Comparison of ENCODE assay signal across 8 cellular contexts in genomic region chr18:26307161-26307773, GRCh38.
DNase-seq lines count a peak whose midpoint lies in the region; ATAC-seq and TF ChIP-seq lines count a peak whose summit lies in the region.

No MANE protein-coding gene starts in this region.

- H3K27me3 ChIP-seq in brain microvascular endothelial cell (replicated peaks): no peaks in the 10 kb centered on the region
- H3K27me3 ChIP-seq in vagina: no peaks in the 10 kb centered on the region

- H3K36me3 ChIP-seq in brain microvascular endothelial cell (replicated peaks) (no peaks in the 10 kb centered on the region), vagina (no peaks in the 10 kb centered on the region)

- H3K4me3 ChIP-seq in AG09309 (ENCODE audit: control insufficient read depth, low read depth, low read length): no peak overlapping the region
- no peak overlapping the region for H3K4me3 ChIP-seq in brain microvascular endothelial cell (ENCODE audit: low read depth, low read length)
- no peak overlapping the region for H3K4me3 ChIP-seq in vagina

- in situ Hi-C loops in brain microvascular endothelial cell (cut with HindIII; ENCODE audit: low pct_ligation_motif_present, low sequenced_read_pairs): no loop called here

- no peaks in the 10 kb centered on the region for H3K9me3 ChIP-seq in vagina

- H3K4me1 ChIP-seq in vagina: no peaks in the 10 kb centered on the region

- intact Hi-C loops in vagina (cut with DNase I): no loop called here

- TF ChIP-seq POLR2A in vagina (IDR thresholded peaks at IDR 0.05): no peak

- DNase-seq in AG09309 (ENCODE audit: low read depth) (no peak), NCI-H345 (lab: John Stamatoyannopoulos, UW) (peak; percentile 53), brain microvascular endothelial cell (peak; percentile 60), kidney tubule cell (ENCODE audit: low spot score) (peak; percentile 61), vagina (ENCODE audit: extremely low spot score in 2 of 2) (no peak)
- DNase-seq in activated CD8-positive, alpha-beta memory T cell treated with anti-CD3 and anti-CD28 coated beads, Interleukin-2, amount 50 U/mL, for 4 hours: no peak

- TF ChIP-seq CTCF in AG09309 (IDR thresholded peaks at IDR 0.05; ENCODE audit: control insufficient read depth, insufficient read depth, low read depth, low read length, missing control alignments) (peak; percentile 74), GM12874 (IDR thresholded peaks at IDR 0.05; ENCODE audit: insufficient read depth, low read depth, low read length) (peak; percentile 50; the same call in 1 of the 2 replicates), brain microvascular endothelial cell (IDR thresholded peaks at IDR 0.05; ENCODE audit: low read depth, low read length, missing control alignments) (peak; percentile 71), vagina (IDR thresholded peaks at IDR 0.05) (peak in 2 of 3 experiments; percentile 28 to 31)

- peak; percentile 64 for ATAC-seq in HG03280 (IDR thresholded peaks at IDR 0.05; ENCODE audit: unreplicated experiment)

- no peak overlapping the region for H3K27ac ChIP-seq in brain microvascular endothelial cell
- H3K27ac ChIP-seq in vagina: no peak overlapping the region

Comparison
In these comparisons a context has a peak if more than half of its experiments do, and no peak if none do; other contexts are left out.
1. DNase-seq: peak in NCI-H345 (single experiment), brain microvascular endothelial cell (single experiment) and kidney tubule cell (single experiment); none in AG09309 (single experiment), vagina (0 of 2) and activated CD8-positive, alpha-beta memory T cell treated with anti-CD3 and anti-CD28 coated beads, Interleukin-2, amount 50 U/mL, for 4 hours (single experiment).
2. Peak in every context shown above with its lines, with median percentiles within 50 percentile points of each other: CTCF ChIP-seq.